ENCODE assay signal across 14 cellular contexts in the genomic region with DNA sequence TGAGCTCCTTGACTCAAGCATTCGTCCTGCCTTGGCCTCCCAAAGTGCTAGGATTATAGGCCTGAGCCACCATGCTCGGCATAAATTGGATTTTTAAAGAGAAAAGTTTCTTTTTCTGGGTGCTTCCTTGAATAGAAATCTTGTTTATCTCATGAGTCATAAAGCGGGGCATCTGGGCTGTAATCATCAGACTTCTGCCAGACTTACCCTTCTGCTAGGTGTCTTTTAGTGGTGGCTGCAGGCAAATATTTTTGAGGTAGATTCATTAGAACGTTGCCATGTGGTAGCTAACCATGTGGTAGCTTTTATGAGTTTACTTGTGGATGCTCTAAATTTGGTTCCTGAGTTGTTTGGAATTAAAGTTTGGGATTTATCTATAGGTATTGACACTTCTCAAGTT. TPM values are rescaled to one million over a fixed set of nuclear protein-coding genes. Genes with fewer than 3 reads are reported as not detected.
DNase-seq lines count a peak whose midpoint lies in the region; TF ChIP-seq lines count a peak whose summit lies in the region.
"Had no signal": no experiment of that assay in that cellular context is flagged by ENCODE, and none has a peak within 500 bp of the region (broad histone marks: within the 10 kb centered on the region; RNA-seq: fewer than 3 reads in every experiment).

No MANE protein-coding gene starts in this region.

- H3K36me3 ChIP-seq in esophagus muscularis mucosa, result peaks cover 7 to 43% (median 21%) of the 10 kb centered on the region in 4 donors

- intact Hi-C loops in esophagus muscularis mucosa (cut with DNase I), result no loop called here

- DNase-seq in AG10803 (ENCODE audit: low read depth) (peak; percentile 64), HT1080 (ENCODE audit: low read depth) (peak; percentile 68), astrocyte of the hippocampus (ENCODE audit: low read depth, low spot score) (peak; percentile 66), kidney tubule cell (ENCODE audit: low spot score) (peak; percentile 83), GM13977 (ENCODE audit: low spot score) (no peak), esophagus muscularis mucosa (ENCODE audit: extremely low spot score) (no peak), SK-N-DZ (ENCODE audit: low spot score) (no peak), cerebellar cortex (ENCODE audit: low spot score) (no peak)
- DNase-seq: activated naive CD4-positive, alpha-beta T cell treated with anti-CD3 and anti-CD28 coated beads, Interleukin-2, amount 10 ng/mL, durations not matched to agents 7 days and 5 days; Calu3; esophagus squamous epithelium; NCI-H187 treated with DMSO at 0.1 percent for 48 hours; OCI-M1; WERI-Rb-1 had no signal

- peaks cover 64 to 78% (median 73%) of the 10 kb centered on the region in 4 donors for H3K4me1 ChIP-seq in esophagus muscularis mucosa

- peak overlapping the region in 2 of 4 donors; percentile 0 to 36 for H3K27ac ChIP-seq in esophagus muscularis mucosa (replicated peaks in 1 of 4)
- H3K27ac ChIP-seq: WERI-Rb-1 had no signal

- H3K9me3 ChIP-seq in esophagus muscularis mucosa, result no peaks in the 10 kb centered on the region
- H3K9me3 ChIP-seq: esophagus squamous epithelium had no signal

- H3K4me3 ChIP-seq in AG10803 (ENCODE audit: low read length) (no peak overlapping the region), esophagus muscularis mucosa (no peak overlapping the region)
- H3K4me3 ChIP-seq: esophagus squamous epithelium had no signal

- H3K27me3 ChIP-seq in esophagus muscularis mucosa, result no peaks in the 10 kb centered on the region
- H3K27me3 ChIP-seq: esophagus squamous epithelium had no signal

- in situ Hi-C loops in GM13977 (cut with MboI; ENCODE audit: low pct_unique_long_range_greater_than_20kb, low sequenced_read_pairs, unreplicated experiment), result no loop called here

- TF ChIP-seq CTCF in AG10803 (conservative IDR thresholded peaks at IDR 0.05; ENCODE audit: low read length), result no peak
- TF ChIP-seq CTCF in GM13977 (IDR thresholded peaks at IDR 0.05; ENCODE audit: extremely low read depth, insufficient read depth, missing control alignments), result no peak
- no peak for TF ChIP-seq CTCF in esophagus muscularis mucosa (IDR thresholded peaks at IDR 0.05)

- WGBS in esophagus muscularis mucosa, result 57% methylated on average over 4 of the region's 4 CpGs

- TF ChIP-seq POLR2A in esophagus muscularis mucosa (IDR thresholded peaks at IDR 0.05; ENCODE audit: low read depth), result no peak

- TF ChIP-seq EP300 in esophagus muscularis mucosa (IDR thresholded peaks at IDR 0.05), result no peak

RNA-seq across cellular contexts. Expression of a gene that starts 13.4 kb away (rescaled TPM):
- 27.6 and 38.0 TPM in 2 replicates for total RNA-seq in HT1080 (2014; rRNA removed; shearing (Covaris generic))
- 25.5 and 33.9 TPM in 2 replicates for polyA plus RNA-seq in HT1080 (2015; cell fraction: cytosol; rRNA removed)
- 123 and 124 TPM in 2 replicates for polyA plus RNA-seq in HT1080 (2015; cell fraction: nucleus; rRNA removed)
- total RNA-seq in esophagus muscularis mucosa, result 10 to 100 TPM; 30.7 to 45.9 (median 35.6) TPM
- 49.0 and 52.4 TPM in 2 replicates for polyA plus RNA-seq in SK-N-DZ (2014; cell fraction: cytosol; rRNA removed)
- polyA plus RNA-seq in SK-N-DZ (2014; cell fraction: nucleus; rRNA removed), result 137 and 160 TPM in 2 replicates

RNA-seq across cellular contexts. Expression of a gene that starts 32.0 kb away (rescaled TPM):
- total RNA-seq in HT1080 (2014; rRNA removed; shearing (Covaris generic)), result 22.9 and 27.4 TPM in 2 replicates
- polyA plus RNA-seq in HT1080 (2015; cell fraction: cytosol; rRNA removed), result 17.3 and 19.7 TPM in 2 replicates
- 22.0 and 24.1 TPM in 2 replicates for polyA plus RNA-seq in HT1080 (2015; cell fraction: nucleus; rRNA removed)
- 1,000 to 10,000 TPM in 1 of 4 donors, 10 to 100 TPM in 3; 12.5 to 1,139 (median 39.3) TPM for total RNA-seq in esophagus muscularis mucosa
- polyA plus RNA-seq in SK-N-DZ (2014; cell fraction: cytosol; rRNA removed), result 0.40 and 0.52 TPM in 2 replicates
- polyA plus RNA-seq in SK-N-DZ (2014; cell fraction: nucleus; rRNA removed), result 0.81 and 2.2 TPM in 2 replicates

Comparison
In these comparisons a context has a peak if more than half of its experiments do, and no peak if none do; other contexts are left out.
1. DNase-seq: peak in AG10803 (single experiment), HT1080 (single experiment), astrocyte of the hippocampus (single experiment) and kidney tubule cell (single experiment); none in GM13977 (single experiment), esophagus muscularis mucosa (single experiment), SK-N-DZ (single experiment) and cerebellar cortex (single experiment).